ENCODE assay signal across 8 cellular contexts in genomic region chr9:66797907-66798616, GRCh38.
DNase-seq lines count a peak whose midpoint lies in the region; ATAC-seq and TF ChIP-seq lines count a peak whose summit lies in the region.
"Not testable (repeated sequence)": the region's sequence is repeated elsewhere in the genome, so short reads cannot be mapped to it uniquely, and the experiment has no call there.

No MANE protein-coding gene starts in this region.

- H2BK12ac ChIP-seq in H9 (ENCODE audit: insufficient read length, low read depth, low read length); neuronal stem cell (ENCODE audit: low read length): not testable (repeated sequence)

- peak; percentile 54 for DNase-seq in H9
- peak; percentile 6 for DNase-seq in LHCN-M2 (ENCODE audit: low read depth)
- peak; percentile 80 for DNase-seq in astrocyte of the spinal cord (ENCODE audit: low read depth, low spot score)
- peak; percentile 3 for DNase-seq in dedifferentiated amniotic fluid mesenchymal stem cell (ENCODE audit: extremely low spot score)
- peak; percentile 0 to 4 for DNase-seq in foreskin fibroblast
- peak; percentile 38 for DNase-seq in kidney tubule cell (ENCODE audit: low spot score)
- DNase-seq in neuronal stem cell (ENCODE audit: low spot score); upper lobe of right lung: not testable (repeated sequence)

- in situ Hi-C loops in astrocyte of the spinal cord (cut with HindIII; ENCODE audit: low sequenced_read_pairs) = not testable (repeated sequence)

- not testable (repeated sequence) for H4K8ac ChIP-seq in H9 (replicated peaks; ENCODE audit: insufficient read length, low read depth, low read length); neuronal stem cell (ENCODE audit: low read depth, low read length)

- not testable (repeated sequence) for H4K5ac ChIP-seq in H9 (ENCODE audit: insufficient read length, low read depth, low read length)

- H2BK20ac ChIP-seq in H9 (ENCODE audit: low read depth, low read length, poor library complexity, severe bottlenecking) = not testable (repeated sequence)

- H3K79me1 ChIP-seq in H9 (ENCODE audit: insufficient read depth, low read depth, low read length, poor library complexity, severe bottlenecking); neuronal stem cell (ENCODE audit: low read depth, low read length): not testable (repeated sequence)

- H4K20me1 ChIP-seq in H9 (ENCODE audit: control insufficient read depth, insufficient read depth, insufficient read length) = not testable (repeated sequence)

- not testable (repeated sequence) for H4K91ac ChIP-seq in H9 (ENCODE audit: insufficient read length, low read depth, low read length); neuronal stem cell (ENCODE audit: low read depth, low read length, poor library complexity)

- H3K4me3 Mint-ChIP-seq in H9 = not testable (repeated sequence)

- H2BK5ac ChIP-seq in H9 (ENCODE audit: insufficient read length, low read length); neuronal stem cell (ENCODE audit: low read length): not testable (repeated sequence)

- no CpG with 5 or more reads among the region's 8 CpGs for whole genome bisulfite sequencing in H9 (ENCODE audit: extremely low coverage, insufficient read length, low lambda C conversion rate)
- WGBS in neuronal stem cell (ENCODE audit: extremely low coverage in 2 of 2, insufficient read length in 2 of 2, insufficient replicate concordance in 1 of 2), 2 donors = no CpG with 5 or more reads among the region's 8 CpGs

- not testable (repeated sequence) for H3K9me3 Mint-ChIP-seq in H9

- not testable (repeated sequence) for H3K27me3 Mint-ChIP-seq in H9 (ENCODE audit: low read depth)

- H3K23me2 ChIP-seq in H9 (ENCODE audit: insufficient read length, low read depth, low read length, poor library complexity, severe bottlenecking) = not testable (repeated sequence)

- not testable (repeated sequence) for H2AK5ac ChIP-seq in H9 (ENCODE audit: insufficient read length, low read length); neuronal stem cell (ENCODE audit: low read depth, low read length)

- not testable (repeated sequence) for H3K27me3 ChIP-seq in H9 (ENCODE audit: insufficient read depth, low read length); neuronal stem cell (ENCODE audit: control insufficient read depth in 3 of 3, insufficient read depth in 3 of 3, low read depth in 1 of 3, low read length in 3 of 3); upper lobe of right lung

- not testable (repeated sequence) for H3K9ac ChIP-seq in H9 (ENCODE audit: extremely low read depth, insufficient read length, low read length); neuronal stem cell (ENCODE audit: low read depth, low read length, poor library complexity)

- H3K4me1 ChIP-seq in H9 (ENCODE audit: insufficient read depth, low read length); neuronal stem cell (ENCODE audit: control insufficient read depth in 2 of 2, insufficient read depth in 1 of 2, low read depth in 1 of 2, low read length in 2 of 2); upper lobe of right lung: not testable (repeated sequence)

- not testable (repeated sequence) for H3K36me3 Mint-ChIP-seq in H9 (ENCODE audit: insufficient read depth in 1 of 3, low read depth in 3 of 3)

- H3K18ac ChIP-seq in H9 (ENCODE audit: insufficient read length, low read depth, low read length); neuronal stem cell (ENCODE audit: low read length): not testable (repeated sequence)

- H2BK120ac ChIP-seq in H9 (ENCODE audit: low read depth, low read length, poor library complexity, severe bottlenecking); neuronal stem cell (ENCODE audit: low read depth, low read length): not testable (repeated sequence)

- not testable (repeated sequence) for H3T11ph ChIP-seq in H9 (ENCODE audit: low read length)

- H3K23ac ChIP-seq in H9 (ENCODE audit: insufficient read length, low read depth, low read length); neuronal stem cell (ENCODE audit: low read depth, low read length, poor library complexity): not testable (repeated sequence)

- H3K79me2 ChIP-seq in H9 (ENCODE audit: insufficient read depth, low read length) = not testable (repeated sequence)

- H3K4me1 Mint-ChIP-seq in H9 = peaks cover 21 to 25% of the 10 kb centered on the region in 2 experiments

- H3K56ac ChIP-seq in H9 (ENCODE audit: insufficient read length, low read depth, low read length) = not testable (repeated sequence)

- peak; percentile 33 for ATAC-seq in upper lobe of right lung

- H3K27ac ChIP-seq in H9 (ENCODE audit: insufficient read length, low read depth, low read length) = peak overlapping the region; percentile 64
- H3K27ac ChIP-seq in neuronal stem cell (replicated peaks; ENCODE audit: low read length); upper lobe of right lung: not testable (repeated sequence)

- not testable (repeated sequence) for H3K4me3 ChIP-seq in astrocyte of the spinal cord (ENCODE audit: low read depth, low read length); foreskin fibroblast (ENCODE audit: low read depth in 1 of 2, low read length in 2 of 2); neuronal stem cell (ENCODE audit: low read length in 2 of 2); upper lobe of right lung

- not testable (repeated sequence) for TF ChIP-seq CTCF in H9 (conservative IDR thresholded peaks at IDR 0.05); astrocyte of the spinal cord (IDR thresholded peaks at IDR 0.05; ENCODE audit: low read depth, low read length); foreskin fibroblast (IDR thresholded peaks at IDR 0.05; ENCODE audit: low read depth, low read length); upper lobe of right lung (IDR thresholded peaks at IDR 0.05)

- H2BK15ac ChIP-seq in H9 (ENCODE audit: low read depth, low read length); neuronal stem cell (ENCODE audit: low read length): not testable (repeated sequence)

- intact Hi-C loops in upper lobe of right lung (cut with DNase I) = not testable (repeated sequence)

- H3K9me3 ChIP-seq in H9 (ENCODE audit: control insufficient read depth, low read depth, low read length); neuronal stem cell (replicated peaks in 1 of 2; ENCODE audit: control insufficient read depth in 2 of 2, insufficient read depth in 1 of 2, low read depth in 1 of 2, low read length in 2 of 2); upper lobe of right lung: not testable (repeated sequence)

- H3K27ac Mint-ChIP-seq in H9 = peak overlapping the region; percentile 81 to 97 (median 81)

- not testable (repeated sequence) for H3K4ac ChIP-seq in H9 (ENCODE audit: low read depth, low read length); neuronal stem cell (ENCODE audit: low read length)

- not testable (repeated sequence) for H3K14ac ChIP-seq in H9 (ENCODE audit: insufficient read depth, low read length); neuronal stem cell (ENCODE audit: low read length)

- not testable (repeated sequence) for H2AFZ ChIP-seq in H9 (ENCODE audit: low read length)
- H2AFZ ChIP-seq in neuronal stem cell (ENCODE audit: low read length) = peak overlapping the region; percentile 24

- H3K36me3 ChIP-seq in neuronal stem cell (replicated peaks in 1 of 2; ENCODE audit: control insufficient read depth in 2 of 2, insufficient read depth in 2 of 2, low read length in 2 of 2); upper lobe of right lung: not testable (repeated sequence)

- not testable (repeated sequence) for H3K4me2 ChIP-seq in H9 (ENCODE audit: insufficient read depth, insufficient read length, low read length); neuronal stem cell (ENCODE audit: insufficient read depth, low read length, poor library complexity, severe bottlenecking)
